ENCODE assay signal across 1 cellular context in genomic region chr19:2840794-2841790, GRCh38.
TF ChIP-seq lines count a peak whose summit lies in the region.

Gene ZNF555, plus strand, starts transcription at chr19:2841475. Its CDS starts 98 bp downstream, at chr19:2841573.

TF ChIP-seq in HEK293, 187 proteins besides CTCF, POLR2A, EP300 and RAD21 (continued from another document):
- TF ChIP-seq SETDB1 (IDR thresholded peaks at IDR 0.05; ENCODE audit: insufficient read length, low read length) = no peak
- TF ChIP-seq GLIS2 (tag by site-specific recombination; IDR thresholded peaks at IDR 0.05) = peak; percentile 85
- TF ChIP-seq REPIN1 (tag by site-specific recombination; IDR thresholded peaks at IDR 0.05; ENCODE audit: low read depth) = no peak
- TF ChIP-seq ZNF658 (tag by site-specific recombination; IDR thresholded peaks at IDR 0.05) = no peak
- TF ChIP-seq ZBTB8A (tag by site-specific recombination; IDR thresholded peaks at IDR 0.05) = peak; percentile 98
- TF ChIP-seq ZNF2 (tag by site-specific recombination; IDR thresholded peaks at IDR 0.05) = peak; percentile 79
- TF ChIP-seq KLF8 (tag by site-specific recombination; IDR thresholded peaks at IDR 0.05) = peak; percentile 87
- peak; percentile 91 for TF ChIP-seq ZBTB48 (tag by site-specific recombination; IDR thresholded peaks at IDR 0.05)
- TF ChIP-seq ZNF596 (tag by site-specific recombination; IDR thresholded peaks at IDR 0.05) = 0 out of 2 replicates have a peak, but pooled peaks have one; percentile 5
- TF ChIP-seq ZNF513 (tag by site-specific recombination; IDR thresholded peaks at IDR 0.05) = no peak; the same call in 1 of the 2 replicates
- peak; percentile 62 for TF ChIP-seq PRDM10 (tag by site-specific recombination; IDR thresholded peaks at IDR 0.05)
- peak; percentile 90 for TF ChIP-seq BCL11B (tag by site-specific recombination; IDR thresholded peaks at IDR 0.05; ENCODE audit: low read depth)
TF ChIP-seq in HEK293: peak in this region for 78.
